In the genomic region with DNA sequence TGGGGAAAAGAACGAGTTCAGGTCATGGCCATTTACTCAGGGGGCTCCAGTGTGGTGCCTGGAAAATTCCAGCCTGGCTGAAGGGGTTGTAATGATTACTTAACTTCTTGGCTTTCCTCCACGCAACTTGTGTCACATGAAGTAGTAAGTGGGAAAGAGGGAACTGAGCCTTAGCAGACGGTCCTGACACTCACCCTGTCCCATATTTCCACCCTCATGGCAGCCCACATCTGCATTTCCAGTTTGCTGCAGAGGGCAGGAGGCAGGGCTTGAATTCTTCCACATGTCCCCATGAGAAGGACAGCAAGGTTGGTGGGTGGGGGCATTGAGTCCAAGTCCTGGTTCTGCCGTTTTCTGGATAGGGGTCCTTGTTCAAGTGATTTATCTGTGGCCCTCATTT, we compare ENCODE assay signal across 9 cellular contexts. TPM values are rescaled to one million over a fixed set of nuclear protein-coding genes. Genes with fewer than 3 reads are reported as not detected.
DNase-seq lines count a peak whose midpoint lies in the region; ATAC-seq and TF ChIP-seq lines count a peak whose summit lies in the region.
"Had no signal": no experiment of that assay in that cellular context is flagged by ENCODE, and none has a peak within 500 bp of the region (broad histone marks: within the 10 kb centered on the region; RNA-seq: fewer than 3 reads in every experiment).

No MANE protein-coding gene starts in this region.

- H3K36me3 ChIP-seq in esophagus muscularis mucosa (no peaks in the 10 kb centered on the region), lower lobe of right lung (no peaks in the 10 kb centered on the region), subcutaneous abdominal adipose tissue (ENCODE audit: control insufficient read depth in 5 of 5, insufficient read depth in 5 of 5, low read length in 5 of 5) (no peaks in the 10 kb centered on the region)
- H3K36me3 ChIP-seq: cardiac muscle cell had no signal

- intact Hi-C loops in esophagus muscularis mucosa (cut with DNase I) (no loop called here), lower lobe of right lung (cut with DNase I) (no loop called here)

- no peak overlapping the region for H3K4me3 ChIP-seq in esophagus muscularis mucosa
- peak overlapping the region; percentile 1 for H3K4me3 ChIP-seq in lower lobe of right lung
- peak overlapping the region in 2 of 5 donors; percentile 19 to 41 for H3K4me3 ChIP-seq in subcutaneous abdominal adipose tissue (ENCODE audit: low read depth in 1 of 5, low read length in 5 of 5)
- H3K4me3 ChIP-seq: cardiac muscle cell had no signal

- no peaks in the 10 kb centered on the region for H3K27me3 Mint-ChIP-seq in stimulated activated memory B cell treated with anti-CD40 and anti-IgM and Interleukin-4, amounts not matched to agents 10 μg/mL and 1 μg/mL and 100 μg/mL, for 72 hours

- no peaks in the 10 kb centered on the region for H3K36me3 Mint-ChIP-seq in stimulated activated memory B cell treated with anti-CD40 and anti-IgM and Interleukin-4, amounts not matched to agents 10 μg/mL and 1 μg/mL and 100 μg/mL, for 72 hours

- no peak for TF ChIP-seq EP300 in esophagus muscularis mucosa (IDR thresholded peaks at IDR 0.05)

- no peak overlapping the region for H3K27ac Mint-ChIP-seq in stimulated activated memory B cell treated with anti-CD40 and anti-IgM and Interleukin-4, amounts not matched to agents 10 μg/mL and 1 μg/mL and 100 μg/mL, for 72 hours

- H3K27me3 ChIP-seq in esophagus muscularis mucosa (no peaks in the 10 kb centered on the region), lower lobe of right lung (ENCODE audit: low read depth) (no peaks in the 10 kb centered on the region), subcutaneous abdominal adipose tissue (ENCODE audit: control insufficient read depth in 5 of 5, insufficient read depth in 4 of 5, low read length in 5 of 5) (no peaks in the 10 kb centered on the region)
- H3K27me3 ChIP-seq: cardiac muscle cell had no signal

- H3K27ac ChIP-seq in esophagus muscularis mucosa (replicated peaks in 1 of 4): peak overlapping the region; percentile 60 to 73 (median 63)
- peak overlapping the region; percentile 31 for H3K27ac ChIP-seq in lower lobe of right lung
- H3K27ac ChIP-seq in subcutaneous abdominal adipose tissue (ENCODE audit: low read depth, low read length): peak overlapping the region; percentile 92
- H3K27ac ChIP-seq: cardiac muscle cell had no signal

- H3K4me1 ChIP-seq in esophagus muscularis mucosa (peaks cover 11 to 35% (median 20%) of the 10 kb centered on the region in 4 donors), lower lobe of right lung (peaks cover 34% of the 10 kb centered on the region), subcutaneous abdominal adipose tissue (ENCODE audit: control insufficient read depth in 5 of 5, insufficient read depth in 5 of 5, low read length in 5 of 5) (peaks cover 15 to 55% (median 48%) of the 10 kb centered on the region in 5 donors)

- DNase-seq in M059J (ENCODE audit: low read depth) (peak; percentile 10), esophagus muscularis mucosa (ENCODE audit: extremely low spot score) (no peak), lower lobe of right lung (no peak), NCI-H2171 treated with DMSO at 0.1 percent for 48 hours (lab: John Stamatoyannopoulos, UW) (no peak)
- DNase-seq in effector CD4-positive, alpha-beta T cell: no peak

- no peaks in the 10 kb centered on the region for H3K4me1 Mint-ChIP-seq in stimulated activated memory B cell treated with anti-CD40 and anti-IgM and Interleukin-4, amounts not matched to agents 10 μg/mL and 1 μg/mL and 100 μg/mL, for 72 hours

- ATAC-seq in lower lobe of right lung (peak; percentile 80 to 85), HG02973 (IDR thresholded peaks at IDR 0.05; ENCODE audit: unreplicated experiment) (no peak)
- no peak for ATAC-seq in stimulated activated memory B cell treated with anti-CD40 and anti-IgM and Interleukin-4, amounts not matched to agents 10 μg/mL and 1 μg/mL and 100 μg/mL, for 72 hours

- H3K4me3 Mint-ChIP-seq in stimulated activated memory B cell treated with anti-CD40 and anti-IgM and Interleukin-4, amounts not matched to agents 10 μg/mL and 1 μg/mL and 100 μg/mL, for 72 hours: no peak overlapping the region

- no peak for TF ChIP-seq POLR2A in esophagus muscularis mucosa (IDR thresholded peaks at IDR 0.05; ENCODE audit: low read depth)

- H3K9me3 Mint-ChIP-seq in stimulated activated memory B cell treated with anti-CD40 and anti-IgM and Interleukin-4, amounts not matched to agents 10 μg/mL and 1 μg/mL and 100 μg/mL, for 72 hours: no peaks in the 10 kb centered on the region

- TF ChIP-seq CTCF in esophagus muscularis mucosa (IDR thresholded peaks at IDR 0.05) (no peak), lower lobe of right lung (IDR thresholded peaks at IDR 0.05) (no peak)

- 33% methylated on average over 4 of the region's 4 CpGs for WGBS in esophagus muscularis mucosa

- peak overlapping the region in 4 of 5 donors; percentile 1 to 66 (median 38) for H3K9ac ChIP-seq in subcutaneous abdominal adipose tissue (ENCODE audit: low read length in 5 of 5)

- H3K9me3 ChIP-seq in esophagus muscularis mucosa: no peaks in the 10 kb centered on the region
- H3K9me3 ChIP-seq in lower lobe of right lung: no peaks in the 10 kb centered on the region
- no peaks in the 10 kb centered on the region for H3K9me3 ChIP-seq in subcutaneous abdominal adipose tissue (ENCODE audit: control insufficient read depth in 5 of 5, low read length in 5 of 5)

RNA-seq across cellular contexts. Expression of a gene that starts 7.8 kb away (rescaled TPM):
- total RNA-seq in M059J (2014; rRNA removed; shearing (Covaris generic)): not detected in 2 replicates
- under 1 TPM in 2 of 4 donors, not detected in 2; 0.65 to 0.83 TPM for total RNA-seq in esophagus muscularis mucosa
- total RNA-seq in lower lobe of right lung: 2.3 TPM
- total RNA-seq: cardiac muscle cell had no signal

RNA-seq across cellular contexts. Expression of a gene that starts 25.4 kb away (rescaled TPM):
- total RNA-seq in M059J (2014; rRNA removed; shearing (Covaris generic)): 0.47 and 1.1 TPM in 2 replicates
- total RNA-seq in esophagus muscularis mucosa: 1 to 10 TPM; 5.4 to 9.3 (median 7.2) TPM
- total RNA-seq in lower lobe of right lung: 23.8 TPM

RNA-seq across cellular contexts. Expression of a gene that starts 27.2 kb away (rescaled TPM):
- total RNA-seq in M059J (2014; rRNA removed; shearing (Covaris generic)): 8.9 and 16.5 TPM in 2 replicates
- total RNA-seq in esophagus muscularis mucosa (1 to 10 TPM in 1 of 4 donors, under 1 TPM in 2, not detected in 1; 0.33 to 1.3 (median 0.97) TPM), lower lobe of right lung (0.83 TPM)

Comparison
In these comparisons a context has a peak if more than half of its experiments do, and no peak if none do; other contexts are left out.
1. H3K27ac ChIP-seq: peak in every context shown above with its lines; median percentile 92 in subcutaneous abdominal adipose tissue; 63 in esophagus muscularis mucosa; 31 in lower lobe of right lung.
2. ATAC-seq: peak in lower lobe of right lung (2 of 2); none in stimulated activated memory B cell treated with anti-CD40 and anti-IgM and Interleukin-4, amounts not matched to agents 10 μg/mL and 1 μg/mL and 100 μg/mL, for 72 hours (single experiment) and HG02973 (single experiment).